Comparison of ENCODE assay signal across 8 cellular contexts in the genomic region with DNA sequence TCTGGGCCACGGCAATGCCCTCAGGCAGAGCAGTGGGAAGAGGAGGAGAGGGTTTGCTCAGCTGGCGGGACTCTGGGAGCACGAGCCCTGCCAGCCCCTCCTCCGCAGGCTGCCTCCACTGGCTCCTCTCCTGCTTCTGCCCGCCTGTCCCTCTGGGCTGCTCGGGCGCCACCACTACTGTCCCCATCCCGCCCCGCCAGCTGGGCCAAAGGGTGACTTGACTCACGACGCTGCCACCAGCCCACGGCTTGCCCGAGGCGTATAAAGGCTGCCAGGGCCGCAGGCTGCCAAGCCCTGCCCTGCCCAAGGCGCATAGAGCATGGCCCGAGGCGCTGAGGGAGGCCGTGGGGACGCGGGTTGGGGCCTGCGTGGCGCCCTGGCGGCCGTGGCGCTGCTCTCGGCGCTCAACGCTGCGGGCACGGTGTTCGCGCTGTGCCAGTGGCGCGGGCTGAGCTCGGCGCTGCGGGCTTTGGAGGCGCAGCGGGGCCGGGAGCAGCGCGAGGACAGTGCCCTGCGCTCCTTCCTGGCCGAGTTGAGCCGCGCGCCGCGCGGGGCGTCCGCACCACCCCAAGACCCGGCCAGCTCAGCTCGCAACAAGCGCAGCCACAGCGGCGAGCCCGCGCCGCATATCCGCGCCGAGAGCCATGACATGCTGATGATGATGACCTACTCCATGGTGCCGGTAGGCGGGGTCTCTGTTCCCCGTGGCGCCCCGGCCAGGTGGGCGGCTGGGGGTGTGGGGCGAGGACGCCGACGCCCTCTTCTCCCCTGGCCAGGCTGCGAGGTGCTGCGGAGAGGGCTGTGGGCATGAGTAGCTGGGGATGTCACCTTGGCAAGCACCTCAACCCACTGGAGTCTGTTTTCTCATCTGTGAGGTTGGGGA. TPM values are rescaled to one million over a fixed set of nuclear protein-coding genes. Genes with fewer than 3 reads are reported as not detected.
DNase-seq lines count a peak whose midpoint lies in the region; ATAC-seq and TF ChIP-seq lines count a peak whose summit lies in the region.

A gene (plus strand): TSS at position 290 of the 883 bp plus-strand sequence. CDS start 30 bp downstream, at position 320.

- H3K4me2 ChIP-seq in mesenchymal stem cell (ENCODE audit: low read length, poor library complexity, severe bottlenecking), result peak within 1 kb of the TSS; percentile 54

- H3K23ac ChIP-seq in mesenchymal stem cell (ENCODE audit: low read length in 2 of 2), result peak within 1 kb of the TSS in 1 of 2 experiments; percentile 63

- no peak for TF ChIP-seq EP300 in upper lobe of left lung (IDR thresholded peaks at IDR 0.05)

- H3K27ac ChIP-seq in endodermal cell (ENCODE audit: low read depth, low read length), result no peak within 1 kb of the TSS
- no peak within 1 kb of the TSS for H3K27ac ChIP-seq in mesenchymal stem cell (ENCODE audit: low read length, poor library complexity, severe bottlenecking)
- H3K27ac ChIP-seq in upper lobe of left lung, result peak within 1 kb of the TSS in 2 of 4 donors; percentile 45 to 70

- H3K27me3 ChIP-seq in endodermal cell (ENCODE audit: control insufficient read depth, insufficient read depth, low read length, poor library complexity, severe bottlenecking) (peaks cover 94% of the 10 kb centered on the region), mesenchymal stem cell (ENCODE audit: control insufficient read depth in 1 of 2, insufficient read depth in 1 of 2, low read length in 2 of 2) (peaks cover 32 to 52% of the 10 kb centered on the region in 2 experiments), upper lobe of left lung (no peaks in the 10 kb centered on the region)

- WGBS in endodermal cell (ENCODE audit: insufficient coverage in 1 of 2, insufficient read length in 1 of 2), 2 experiments, result 5 to 11% methylated on average over 18 to 76 of the region's 76 CpGs
- 9% methylated on average over 74 of the region's 76 CpGs for WGBS in mesenchymal stem cell
- WGBS in upper lobe of left lung, 2 donors, result 6% methylated on average over 33 to 34 of the region's 76 CpGs

- H3K4me3 ChIP-seq in endodermal cell (ENCODE audit: low read length) (peak within 1 kb of the TSS; percentile 68), mesenchymal stem cell (ENCODE audit: insufficient read depth in 1 of 2, low read depth in 1 of 2, low read length in 2 of 2) (peak within 1 kb of the TSS; percentile 42 to 71), upper lobe of left lung (peak within 1 kb of the TSS in 3 of 4 donors; percentile 42 to 54 (median 49))

- peak within 1 kb of the TSS; percentile 19 for H2AFZ ChIP-seq in mesenchymal stem cell (ENCODE audit: low read depth, low read length)

- H2BK5ac ChIP-seq in mesenchymal stem cell (ENCODE audit: low read depth, low read length, poor library complexity, severe bottlenecking), result no peak within 1 kb of the TSS

- peak within 1 kb of the TSS; percentile 18 for H4K91ac ChIP-seq in mesenchymal stem cell (ENCODE audit: low read length)

- peaks cover 86% of the 10 kb centered on the region for H3K27me3 Mint-ChIP-seq in endodermal cell (ENCODE audit: insufficient read depth)

- H3K27ac Mint-ChIP-seq in endodermal cell, result no peak within 1 kb of the TSS

- peak; percentile 73 to 80 for ATAC-seq in upper lobe of left lung (ENCODE audit: low FRiP score in 2 of 2)
- ATAC-seq in HG03108 (IDR thresholded peaks at IDR 0.05; ENCODE audit: unreplicated experiment), result no peak
- no peak for ATAC-seq in HG03159 (IDR thresholded peaks at IDR 0.05; ENCODE audit: unreplicated experiment)

- no peak within 1 kb of the TSS for H2BK120ac ChIP-seq in mesenchymal stem cell (ENCODE audit: low read depth, low read length)

- peak in 1 of 4 donors; percentile 65 for TF ChIP-seq POLR2A in upper lobe of left lung (IDR thresholded peaks at IDR 0.05)

- no peak within 1 kb of the TSS for H2BK15ac ChIP-seq in mesenchymal stem cell (ENCODE audit: low read depth, poor library complexity, severe bottlenecking)

- H4K8ac ChIP-seq in mesenchymal stem cell (ENCODE audit: low read length), result no peak within 1 kb of the TSS

- H3K9ac ChIP-seq in endodermal cell (ENCODE audit: extremely low read depth, low read length, poor library complexity, severe bottlenecking) (no peak within 1 kb of the TSS), mesenchymal stem cell (ENCODE audit: low read length) (peak within 1 kb of the TSS; percentile 48)

- H2BK12ac ChIP-seq in mesenchymal stem cell (ENCODE audit: low read length in 2 of 2), result peak within 1 kb of the TSS in 1 of 2 experiments; percentile 11

- peak within 1 kb of the TSS in 1 of 2 experiments; percentile 68 for H3K14ac ChIP-seq in mesenchymal stem cell (ENCODE audit: low read length in 2 of 2)

- no peak within 1 kb of the TSS for H3K4ac ChIP-seq in mesenchymal stem cell (ENCODE audit: low read depth in 1 of 2, low read length in 2 of 2)

- DNase-seq in activated gamma-delta T cell (lab: John Stamatoyannopoulos, UW) (peak; percentile 10), activated gamma-delta T cell treated with Interleukin-2 at 50 U/mL for 16 hours (no peak), endodermal cell (peak; percentile 76), mesenchymal stem cell (peak; percentile 9), upper lobe of left lung (peak; percentile 51 to 90)
- no peak for DNase-seq in stimulated activated CD8-positive, alpha-beta memory T cell treated with anti-CD3 and anti-CD28 coated beads, Interleukin-4, amount 100 ng/mL, for 48 hours

- H3K36me3 Mint-ChIP-seq in endodermal cell (ENCODE audit: low read depth), result no peaks in the 10 kb centered on the region

- H3K4me1 ChIP-seq in endodermal cell (ENCODE audit: control insufficient read depth, insufficient read depth, low read length), result no peaks in the 10 kb centered on the region
- H3K4me1 ChIP-seq in mesenchymal stem cell (ENCODE audit: control insufficient read depth, insufficient read depth, low read depth, low read length), result peaks cover 9% of the 10 kb centered on the region
- peaks cover 4 to 12% (median 9%) of the 10 kb centered on the region in 4 donors for H3K4me1 ChIP-seq in upper lobe of left lung

- TF ChIP-seq CTCF in endodermal cell (conservative IDR thresholded peaks at IDR 0.05), result peak; percentile 19
- peak in 1 of 6 experiments; percentile 7 for TF ChIP-seq CTCF in upper lobe of left lung (IDR thresholded peaks at IDR 0.05)

- no peaks in the 10 kb centered on the region for H3K9me3 Mint-ChIP-seq in endodermal cell

- no peaks in the 10 kb centered on the region for H3K79me1 ChIP-seq in mesenchymal stem cell (replicated peaks; ENCODE audit: low read length, poor library complexity, severe bottlenecking)

- no peak within 1 kb of the TSS for H2AK5ac ChIP-seq in mesenchymal stem cell (ENCODE audit: low read length, severe bottlenecking)

- H3K18ac ChIP-seq in mesenchymal stem cell (ENCODE audit: low read depth in 1 of 2, low read length in 2 of 2), result peak within 1 kb of the TSS in 1 of 2 experiments; percentile 11

- H3K9me3 ChIP-seq in endodermal cell (ENCODE audit: control insufficient read depth, low read length), result no peaks in the 10 kb centered on the region
- H3K9me3 ChIP-seq in mesenchymal stem cell (ENCODE audit: control insufficient read depth, low read length), result no peaks in the 10 kb centered on the region
- no peaks in the 10 kb centered on the region for H3K9me3 ChIP-seq in upper lobe of left lung

- no peaks in the 10 kb centered on the region for H3K4me1 Mint-ChIP-seq in endodermal cell

- H3K4me3 Mint-ChIP-seq in endodermal cell, result peak within 1 kb of the TSS; percentile 45

- no peaks in the 10 kb centered on the region for H3K36me3 ChIP-seq in endodermal cell (ENCODE audit: control insufficient read depth, insufficient read depth, low read length)
- no peaks in the 10 kb centered on the region for H3K36me3 ChIP-seq in mesenchymal stem cell (ENCODE audit: control insufficient read depth in 1 of 2, insufficient read depth in 2 of 2, low read depth in 1 of 2, low read length in 2 of 2)
- H3K36me3 ChIP-seq in upper lobe of left lung, result no peaks in the 10 kb centered on the region

RNA-seq across cellular contexts. Expression of the gene that starts here (rescaled TPM):
- total RNA-seq in endodermal cell (1 to 10 TPM in 1 of 2 donors, under 1 TPM in 1; 0.62 to 1.7 TPM), upper lobe of left lung (10 to 100 TPM; 21.3 to 84.2 (median 46.5) TPM)
- polyA plus RNA-seq in endodermal cell (2013, experiment 1 of 2), result 2.1 TPM
- 2.2 TPM for polyA plus RNA-seq in endodermal cell (2013, experiment 2 of 2)
- polyA plus RNA-seq in mesenchymal stem cell (2013, experiment 1 of 2), result 0.15 TPM
- 0.27 TPM for polyA plus RNA-seq in mesenchymal stem cell (2013, experiment 2 of 2)

Comparison
In these comparisons a context has a peak if more than half of its experiments do, and no peak if none do; other contexts are left out.
1. RNA of the gene that starts here (total RNA-seq): 21.3 to 84.2 TPM in upper lobe of left lung; 0.62 to 1.7 TPM in endodermal cell; every median in the first group is over 4 times any median in the second.
2. DNase-seq: peak in activated gamma-delta T cell (single experiment), endodermal cell (single experiment), mesenchymal stem cell (single experiment) and upper lobe of left lung (2 of 2); none in activated gamma-delta T cell treated with Interleukin-2 at 50 U/mL for 16 hours (single experiment) and stimulated activated CD8-positive, alpha-beta memory T cell treated with anti-CD3 and anti-CD28 coated beads, Interleukin-4, amount 100 ng/mL, for 48 hours (single experiment).
3. ATAC-seq: peak in upper lobe of left lung (2 of 2); none in HG03108 (single experiment) and HG03159 (single experiment).
4. Peak in every context shown above with its lines, with median percentiles within 50 percentile points of each other: H3K4me3 ChIP-seq.